34 cellular contexts compared by ENCODE assay signal in genomic region chr11:112381578-112381977, GRCh38.
"Had no signal": no experiment of that assay in that cellular context is flagged by ENCODE, and none has a peak within 500 bp of the region (broad histone marks: within the 10 kb centered on the region; RNA-seq: fewer than 3 reads in every experiment).

No MANE protein-coding gene starts in this region.

- FAIRE-seq: colon, frontal cortex had no signal

- H3K4me1 Mint-ChIP-seq: activated CD4-positive, alpha-beta T cell treated with anti-CD3 and anti-CD28 coated beads for 36 hours; activated CD4-positive, alpha-beta T cell treated with anti-CD3 and anti-CD28 coated beads, Interleukin-2, amount 10 ng/mL, durations not matched to agents 24 days and 14 days; activated CD8-positive, alpha-beta memory T cell treated with anti-CD3 and anti-CD28 coated beads, Interleukin-2, amount 10 ng/mL, durations not matched to agents 7 days and 5 days; activated naive CD4-positive, alpha-beta T cell treated with anti-CD3 and anti-CD28 coated beads, Interleukin-2, amount 50 U/mL, for 24 hours; activated naive CD8-positive, alpha-beta T cell treated with anti-CD3 and anti-CD28 coated beads for 36 hours; activated naive CD8-positive, alpha-beta T cell treated with anti-CD3 and anti-CD28 coated beads, Interleukin-2, amount 50 U/mL, for 24 hours; T-helper 17 cell had no signal

- H3K4me1 ChIP-seq: adrenal gland, body of pancreas had no signal

- H3K9me3 Mint-ChIP-seq: activated CD4-positive, alpha-beta T cell treated with anti-CD3 and anti-CD28 coated beads, Interleukin-2, amount 10 ng/mL, durations not matched to agents 24 days and 14 days; activated naive CD4-positive, alpha-beta T cell treated with anti-CD3 and anti-CD28 coated beads for 36 hours; activated naive CD4-positive, alpha-beta T cell treated with anti-CD3 and anti-CD28 coated beads, Interleukin-2, amount 50 U/mL, for 24 hours; activated T-helper 1 cell treated with anti-CD3 and anti-CD28 coated beads, Interleukin-12 subunit alpha, Interleukin-12 subunit beta, Interleukin-2, Interleukin-4 antibody, amounts not matched to agents 30 ng/mL and 10 ng/mL and 1 ng/mL, durations not matched to agents 14 hours and 24 hours and 36 hours; activated T-helper 2 cell treated with anti-CD3 and anti-CD28 coated beads, Interferon-gamma antibody, Interleukin-2, Interleukin-4, amounts not matched to agents 10 μg/mL and 5 μg/mL and 100 μg/mL, durations not matched to agents 14 hours and 24 hours and 36 hours; T-helper 2 cell treated with Interferon-gamma antibody and Interleukin-4, amounts not matched to agents 5 μg/mL and 100 μg/mL, for 36 hours had no signal

- H3K27me3 ChIP-seq: adrenal gland, body of pancreas had no signal

- H3K27ac Mint-ChIP-seq: activated CD4-positive, alpha-beta memory T cell treated with anti-CD3 and anti-CD28 coated beads for 36 hours; activated CD4-positive, alpha-beta T cell treated with anti-CD3 and anti-CD28 coated beads for 36 hours; activated CD4-positive, alpha-beta T cell treated with anti-CD3 and anti-CD28 coated beads, Interleukin-2, amount 10 ng/mL, durations not matched to agents 24 days and 14 days; activated CD8-positive, alpha-beta memory T cell treated with anti-CD3 and anti-CD28 coated beads, Interleukin-2, amount 10 ng/mL, durations not matched to agents 7 days and 5 days; activated CD8-positive, alpha-beta T cell treated with anti-CD3 and anti-CD28 coated beads, Interleukin-2, amount 10 ng/mL, durations not matched to agents 7 days and 5 days; activated naive CD4-positive, alpha-beta T cell treated with anti-CD3 and anti-CD28 coated beads for 36 hours; activated naive CD4-positive, alpha-beta T cell treated with anti-CD3 and anti-CD28 coated beads, Interleukin-2, amount 50 U/mL, for 24 hours; activated naive CD8-positive, alpha-beta T cell treated with anti-CD3 and anti-CD28 coated beads for 36 hours; activated naive CD8-positive, alpha-beta T cell treated with anti-CD3 and anti-CD28 coated beads, Interleukin-2, amount 50 U/mL, for 24 hours; activated T-helper 1 cell treated with anti-CD3 and anti-CD28 coated beads, Interleukin-12 subunit alpha, Interleukin-12 subunit beta, Interleukin-2, Interleukin-4 antibody, amounts not matched to agents 30 ng/mL and 10 ng/mL and 1 ng/mL, durations not matched to agents 14 hours and 24 hours and 36 hours; activated T-helper 2 cell treated with anti-CD3 and anti-CD28 coated beads, Interferon-gamma antibody, Interleukin-2, Interleukin-4, amounts not matched to agents 10 μg/mL and 5 μg/mL and 100 μg/mL, durations not matched to agents 14 hours and 24 hours and 36 hours; T-helper 17 cell; T-helper 2 cell treated with Interferon-gamma antibody and Interleukin-4, amounts not matched to agents 5 μg/mL and 100 μg/mL, for 36 hours had no signal

- H3K27me3 Mint-ChIP-seq: activated CD4-positive, alpha-beta memory T cell treated with anti-CD3 and anti-CD28 coated beads for 36 hours; activated CD4-positive, alpha-beta T cell treated with anti-CD3 and anti-CD28 coated beads for 36 hours; activated naive CD4-positive, alpha-beta T cell treated with anti-CD3 and anti-CD28 coated beads, Interleukin-2, amount 50 U/mL, for 24 hours; activated naive CD8-positive, alpha-beta T cell treated with anti-CD3 and anti-CD28 coated beads, Interleukin-2, amount 50 U/mL, for 24 hours had no signal

- H3K36me3 Mint-ChIP-seq: activated CD4-positive, alpha-beta memory T cell treated with anti-CD3 and anti-CD28 coated beads for 36 hours; activated CD8-positive, alpha-beta memory T cell treated with anti-CD3 and anti-CD28 coated beads, Interleukin-2, amount 10 ng/mL, durations not matched to agents 7 days and 5 days; activated naive CD4-positive, alpha-beta T cell treated with anti-CD3 and anti-CD28 coated beads, Interleukin-2, amount 50 U/mL, for 24 hours; activated naive CD8-positive, alpha-beta T cell treated with anti-CD3 and anti-CD28 coated beads for 36 hours had no signal

- H3K4me3 Mint-ChIP-seq: activated CD4-positive, alpha-beta memory T cell treated with anti-CD3 and anti-CD28 coated beads for 36 hours; activated CD4-positive, alpha-beta T cell treated with anti-CD3 and anti-CD28 coated beads for 36 hours; activated CD4-positive, alpha-beta T cell treated with anti-CD3 and anti-CD28 coated beads, Interleukin-2, amount 10 ng/mL, durations not matched to agents 24 days and 14 days; activated CD8-positive, alpha-beta memory T cell treated with anti-CD3 and anti-CD28 coated beads, Interleukin-2, amount 10 ng/mL, durations not matched to agents 7 days and 5 days; activated CD8-positive, alpha-beta T cell treated with anti-CD3 and anti-CD28 coated beads, Interleukin-2, amount 10 ng/mL, durations not matched to agents 7 days and 5 days; activated naive CD4-positive, alpha-beta T cell treated with anti-CD3 and anti-CD28 coated beads for 36 hours; activated naive CD4-positive, alpha-beta T cell treated with anti-CD3 and anti-CD28 coated beads, Interleukin-2, amount 50 U/mL, for 24 hours; activated naive CD8-positive, alpha-beta T cell treated with anti-CD3 and anti-CD28 coated beads for 36 hours; activated naive CD8-positive, alpha-beta T cell treated with anti-CD3 and anti-CD28 coated beads, Interleukin-2, amount 50 U/mL, for 24 hours; activated T-helper 1 cell treated with anti-CD3 and anti-CD28 coated beads, Interleukin-12 subunit alpha, Interleukin-12 subunit beta, Interleukin-2, Interleukin-4 antibody, amounts not matched to agents 30 ng/mL and 10 ng/mL and 1 ng/mL, durations not matched to agents 14 hours and 24 hours and 36 hours; T-helper 17 cell; T-helper 2 cell treated with Interferon-gamma antibody and Interleukin-4, amounts not matched to agents 5 μg/mL and 100 μg/mL, for 36 hours had no signal

- H3K27ac ChIP-seq: adrenal gland, body of pancreas, WERI-Rb-1 had no signal

- ATAC-seq: activated CD4-positive, alpha-beta T cell treated with anti-CD3 and anti-CD28 coated beads for 36 hours; activated CD8-positive, alpha-beta memory T cell treated with anti-CD3 and anti-CD28 coated beads, Interleukin-2, amount 10 ng/mL, durations not matched to agents 7 days and 5 days; activated CD8-positive, alpha-beta T cell treated with anti-CD3 and anti-CD28 coated beads, Interleukin-2, amount 10 ng/mL, durations not matched to agents 7 days and 5 days; activated naive CD8-positive, alpha-beta T cell treated with anti-CD3 and anti-CD28 coated beads, Interleukin-2, amount 50 U/mL, for 24 hours; body of pancreas; esophagus mucosa; T-helper 17 cell had no signal

- H3K9me3 ChIP-seq: adrenal gland, body of pancreas had no signal

- DNase-seq: activated CD4-positive, alpha-beta memory T cell treated with anti-CD3 and anti-CD28 coated beads for 36 hours; activated CD4-positive, alpha-beta T cell treated with anti-CD3 and anti-CD28 coated beads for 36 hours; activated CD4-positive, alpha-beta T cell treated with anti-CD3 and anti-CD28 coated beads, Interleukin-2, amount 10 ng/mL, durations not matched to agents 24 days and 14 days; activated CD4-positive, CD25-positive, alpha-beta regulatory T cell; activated CD4-positive, CD25-positive, alpha-beta regulatory T cell treated with anti-CD3 and anti-CD28 coated beads, Interleukin-2, amount 50 U/mL, for 72 hours; activated CD8-positive, alpha-beta memory T cell treated with anti-CD3 and anti-CD28 coated beads, Interleukin-2, amount 10 ng/mL, durations not matched to agents 7 days and 5 days; activated CD8-positive, alpha-beta memory T cell treated with anti-CD3 and anti-CD28 coated beads, Interleukin-2, amount 50 U/mL, for 4 hours; activated CD8-positive, alpha-beta T cell treated with anti-CD3 and anti-CD28 coated beads, Interleukin-2, amount 10 ng/mL, durations not matched to agents 7 days and 5 days; activated effector memory CD4-positive, alpha-beta T cell treated with anti-CD3 and anti-CD28 coated beads, Interleukin-2, amount 50 U/mL, for 16 hours; activated naive CD4-positive, alpha-beta T cell treated with anti-CD3 and anti-CD28 coated beads for 36 hours; activated naive CD8-positive, alpha-beta T cell treated with anti-CD3 and anti-CD28 coated beads for 36 hours; activated naive CD8-positive, alpha-beta T cell treated with anti-CD3 and anti-CD28 coated beads, Interleukin-2, amount 50 U/mL, for 24 hours; activated T-cell treated with anti-CD3 and anti-CD28 coated beads, Interleukin-2, amount 50 U/mL, for 1 hour; activated T-cell treated with anti-CD3 and anti-CD28 coated beads, Interleukin-2, amount 50 U/mL, for 48 hours; adrenal gland; amygdala; aorta; body of pancreas; caudate nucleus; cortex of kidney; dermis blood vessel endothelial cell; effector CD8-positive, alpha-beta T cell; foreskin fibroblast; head of caudate nucleus; T-helper 17 cell; T1000; WERI-Rb-1 had no signal

- H3K4me3 ChIP-seq: adrenal gland, body of pancreas had no signal

- H3K36me3 ChIP-seq: adrenal gland, WERI-Rb-1 had no signal
